Comparison of ENCODE assay signal across 8 cellular contexts in the genomic region with DNA sequence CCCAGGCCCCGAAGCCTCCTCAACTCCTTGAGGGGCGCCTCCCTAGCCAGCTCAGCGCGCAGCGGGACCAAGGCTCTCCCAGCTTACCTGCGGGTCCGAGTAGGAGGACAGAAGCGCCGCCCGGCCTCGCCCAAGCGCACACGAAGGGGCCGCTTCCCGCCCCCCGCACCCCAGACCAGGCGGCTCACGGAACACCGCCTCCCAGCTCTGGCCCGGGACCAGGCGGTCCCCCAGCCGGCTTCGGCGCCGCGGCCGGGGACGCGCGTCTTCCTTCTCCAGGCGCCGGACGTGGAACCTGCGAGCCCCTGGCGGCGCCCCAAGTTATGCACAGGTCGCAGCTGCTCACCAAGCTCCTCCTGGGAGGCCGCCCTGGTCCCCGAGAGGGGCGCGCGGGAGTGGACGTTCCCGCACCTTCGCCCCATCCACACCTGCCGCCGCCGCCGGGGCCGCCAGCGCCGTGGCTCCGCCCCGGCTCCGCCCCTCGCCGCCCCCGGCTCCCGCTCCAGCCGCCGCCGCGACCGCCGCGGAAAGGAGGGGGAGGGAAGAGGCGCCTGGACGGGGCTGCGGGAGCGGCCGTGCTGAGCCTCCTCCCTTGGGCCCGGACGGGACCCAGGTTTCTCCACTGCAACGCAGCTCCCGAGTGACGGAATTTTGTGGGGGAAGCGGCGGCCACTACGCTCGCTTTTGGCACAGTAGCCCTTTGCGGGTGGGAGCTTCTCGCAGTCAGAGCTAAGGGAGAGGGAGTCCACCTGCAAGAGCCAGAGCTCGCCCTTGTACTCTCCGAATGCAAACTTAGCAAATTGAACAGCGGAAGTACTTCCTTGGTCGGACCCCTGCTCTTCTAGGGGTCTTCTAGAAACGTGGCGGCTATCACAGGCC.
DNase-seq lines count a peak whose midpoint lies in the region; ATAC-seq and TF ChIP-seq lines count a peak whose summit lies in the region.

No MANE protein-coding gene starts in this region.

- peak overlapping the region; percentile 93 for H3K4me3 ChIP-seq in WI38 (ENCODE audit: low read depth, low read length)

- peak; percentile 14 to 23 (median 21) for DNase-seq in NCI-H1417 (lab: John Stamatoyannopoulos, UW)
- DNase-seq in NCI-H1417 treated with DMSO at 0.1 percent for 48 hours (lab: John Stamatoyannopoulos, UW) = no peak
- DNase-seq in cerebellar cortex (ENCODE audit: low spot score) = peak; percentile 29
- DNase-seq in left kidney (ENCODE audit: low read depth, low spot score) = peak; percentile 77
- peak; percentile 22 to 43 for DNase-seq in stimulated activated CD4-positive, alpha-beta T cell treated with anti-CD3 and anti-CD28 coated beads, Interleukin-2, amount 100 ng/mL, for 48 hours
- DNase-seq in NK-92 (lab: John Stamatoyannopoulos, UW; ENCODE audit: unreplicated experiment) = no peak

- peak; percentile 59 for ATAC-seq in HG03378 (IDR thresholded peaks at IDR 0.05; ENCODE audit: unreplicated experiment)

- TF ChIP-seq CTCF in WI38 (IDR thresholded peaks at IDR 0.05; ENCODE audit: low read depth, low read length) = no peak

Comparison
In these comparisons a context has a peak if more than half of its experiments do, and no peak if none do; other contexts are left out.
1. DNase-seq: peak in NCI-H1417 (3 of 3), cerebellar cortex (single experiment), left kidney (single experiment) and stimulated activated CD4-positive, alpha-beta T cell treated with anti-CD3 and anti-CD28 coated beads, Interleukin-2, amount 100 ng/mL, for 48 hours (2 of 2); none in NCI-H1417 treated with DMSO at 0.1 percent for 48 hours (single experiment) and NK-92 (single experiment).